In the genomic region with DNA sequence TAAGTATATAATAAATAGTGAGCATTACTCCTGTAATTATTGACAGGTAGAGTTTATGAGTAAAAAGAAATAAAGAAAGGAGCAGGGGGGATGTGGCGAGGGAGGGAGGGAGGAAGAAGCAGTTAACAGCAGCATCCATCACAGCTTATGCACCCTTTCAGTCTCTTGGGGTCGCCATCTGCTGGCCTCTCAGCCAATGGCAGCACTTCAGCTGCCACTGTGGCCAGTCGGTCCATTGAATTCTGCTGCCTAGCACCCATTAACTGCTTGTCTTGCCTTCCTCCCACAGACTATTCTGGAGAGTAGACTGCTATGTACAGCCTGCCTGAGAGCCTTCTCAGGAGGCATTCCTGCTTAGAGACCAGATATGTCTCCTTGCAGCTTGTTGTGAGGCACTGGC, we compare ENCODE assay signal across 9 cellular contexts.
DNase-seq lines count a peak whose midpoint lies in the region; ATAC-seq and TF ChIP-seq lines count a peak whose summit lies in the region.
"Had no signal": no experiment of that assay in that cellular context is flagged by ENCODE, and none has a peak within 500 bp of the region (broad histone marks: within the 10 kb centered on the region; RNA-seq: fewer than 3 reads in every experiment).

No MANE protein-coding gene starts in this region.

- no peaks in the 10 kb centered on the region for H3K9me3 ChIP-seq in liver (ENCODE audit: control insufficient read depth in 4 of 4, low read length in 3 of 4)

- H3K27ac ChIP-seq in VCaP = no peak overlapping the region
- H3K27ac ChIP-seq in liver (ENCODE audit: low read depth in 1 of 2, low read length in 2 of 2) = no peak overlapping the region

- H3K4me3 ChIP-seq in H7 (ENCODE audit: insufficient read depth, low read depth, low read length) = no peak overlapping the region
- no peak overlapping the region for H3K4me3 ChIP-seq in liver (ENCODE audit: low read depth in 1 of 3, low read length in 3 of 3)

- H3K4me1 ChIP-seq in liver (ENCODE audit: control insufficient read depth in 4 of 4, insufficient read depth in 4 of 4, low read length in 3 of 4) = peaks cover 3 to 21% (median 15%) of the 10 kb centered on the region in 4 donors

- WGBS in liver = 61% methylated on average over 3 of the region's 3 CpGs

- H3K9ac ChIP-seq in liver (ENCODE audit: low read depth in 1 of 2, low read length in 2 of 2) = no peak overlapping the region

- H3K36me3 ChIP-seq in H7 (replicated peaks; ENCODE audit: control insufficient read depth, insufficient read depth, low read length) (no peaks in the 10 kb centered on the region), liver (ENCODE audit: control insufficient read depth in 4 of 4, insufficient read depth in 3 of 4, low read depth in 1 of 4, low read length in 3 of 4) (no peaks in the 10 kb centered on the region)

- peak; percentile 53; the same call in 1 of the 2 replicates for TF ChIP-seq CTCF in VCaP (conservative IDR thresholded peaks at IDR 0.05)
- TF ChIP-seq CTCF in liver (IDR thresholded peaks at IDR 0.05; ENCODE audit: low read depth, low read length, missing input control) = peak; percentile 8
- TF ChIP-seq CTCF in omental fat pad (IDR thresholded peaks at IDR 0.05) = no peak

- DNase-seq in COLO668 (lab: John Stamatoyannopoulos, UW; ENCODE audit: unreplicated experiment) (peak; percentile 51), H7 (peak; percentile 51), GF-D8 (lab: John Stamatoyannopoulos, UW) (no peak), UCSD-AML1 (lab: John Stamatoyannopoulos, UW; ENCODE audit: unreplicated experiment) (no peak), omental fat pad (ENCODE audit: low spot score) (no peak), D341Med (ENCODE audit: low spot score) (no peak)
- DNase-seq: natural killer cell had no signal

- no peak for ATAC-seq in omental fat pad (ENCODE audit: low FRiP score)
- ATAC-seq: natural killer cell had no signal

- TF ChIP-seq RAD21 in liver (IDR thresholded peaks at IDR 0.05) = no peak

- H3K27me3 ChIP-seq in H7 (ENCODE audit: control insufficient read depth, insufficient read depth, low read length) = no peaks in the 10 kb centered on the region
- H3K27me3 ChIP-seq in liver (ENCODE audit: control insufficient read depth in 4 of 4, insufficient read depth in 4 of 4, low read length in 3 of 4) = no peaks in the 10 kb centered on the region

TF ChIP-seq in liver, 16 proteins besides CTCF, POLR2A, EP300 and RAD21:
- TF ChIP-seq HNF4A (conservative IDR thresholded peaks at IDR 0.05) = no peak
- TF ChIP-seq, protein P1, sequence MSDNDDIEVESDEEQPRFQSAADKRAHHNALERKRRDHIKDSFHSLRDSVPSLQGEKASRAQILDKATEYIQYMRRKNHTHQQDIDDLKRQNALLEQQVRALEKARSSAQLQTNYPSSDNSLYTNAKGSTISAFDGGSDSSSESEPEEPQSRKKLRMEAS (IDR thresholded peaks at IDR 0.05) = no peak
- TF ChIP-seq EGR1 (IDR thresholded peaks at IDR 0.05; ENCODE audit: low read depth in 2 of 2) = no peak
TF ChIP-seq in liver: peak in this region for 0.

Comparison
In these comparisons a context has a peak if more than half of its experiments do, and no peak if none do; other contexts are left out.
1. DNase-seq: peak in COLO668 (single experiment) and H7 (single experiment); none in GF-D8 (single experiment), UCSD-AML1 (single experiment), omental fat pad (single experiment) and D341Med (single experiment).
2. CTCF ChIP-seq: peak in VCaP (single experiment) and liver (single experiment); none in omental fat pad (0 of 3).